ENCODE assay signal across 1 cellular context in the genomic region with DNA sequence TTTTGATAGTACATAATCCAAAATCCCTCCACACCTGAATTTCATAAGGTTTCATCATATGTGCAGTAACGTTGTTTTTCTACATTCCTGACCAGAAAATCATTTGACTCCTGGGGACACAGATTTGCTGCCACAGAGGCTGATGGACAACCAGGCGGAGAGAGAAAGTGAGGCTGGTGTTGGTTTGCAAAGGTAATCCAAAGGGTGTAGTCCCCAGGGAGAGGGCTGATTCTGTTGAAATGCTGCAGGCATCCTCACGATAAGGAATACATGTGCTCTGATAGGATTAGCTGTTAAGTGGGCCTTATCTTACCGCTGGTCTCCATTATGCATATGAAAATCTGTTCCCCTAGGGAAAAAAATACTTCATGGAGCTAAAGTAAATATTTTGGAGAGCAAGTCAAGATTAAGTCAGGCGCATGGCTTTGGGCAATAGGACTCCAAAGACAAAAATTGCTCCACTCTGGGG.
TF ChIP-seq lines count a peak whose summit lies in the region.

No MANE protein-coding gene starts in this region.

TF ChIP-seq in IMR-90, 13 proteins besides CTCF, POLR2A, EP300 and RAD21:
- no peak for TF ChIP-seq SMC3 (IDR thresholded peaks at IDR 0.05; ENCODE audit: low read depth, low read length)
